Comparison of ENCODE assay signal across 9 cellular contexts in the genomic region with DNA sequence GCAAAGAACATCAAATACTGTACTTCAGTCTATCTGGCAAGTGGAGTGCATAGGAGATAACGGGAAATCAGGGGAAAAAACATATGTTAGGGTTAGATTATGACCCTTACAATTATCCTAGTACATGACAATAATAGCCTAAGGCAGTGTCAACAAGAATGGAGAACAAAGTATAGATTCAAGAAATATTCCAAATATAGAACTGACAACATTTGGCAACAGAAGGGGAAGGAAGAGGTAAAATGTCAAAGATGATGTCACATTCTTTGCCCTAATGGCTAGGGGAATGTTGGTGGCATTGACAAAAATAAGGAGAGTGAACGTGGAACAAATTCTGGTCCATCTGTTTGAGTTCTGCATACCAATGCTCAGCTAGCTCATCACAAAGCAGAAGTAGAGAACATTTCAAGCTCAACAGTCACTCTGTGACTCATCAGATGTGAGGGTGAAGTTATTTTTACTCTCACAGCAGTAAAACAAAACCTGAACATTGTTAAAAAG. TPM values are rescaled to one million over a fixed set of nuclear protein-coding genes. Genes with fewer than 3 reads are reported as not detected.
A peak's percentile ranks its signal among the peaks of the same experiment; 100 is the strongest.
DNase-seq lines count a peak whose midpoint lies in the region; ATAC-seq, FAIRE-seq and TF ChIP-seq lines count a peak whose summit lies in the region.
"Had no signal": no experiment of that assay in that cellular context is flagged by ENCODE, and none has a peak within 500 bp of the region (broad histone marks: within the 10 kb centered on the region; RNA-seq: fewer than 3 reads in every experiment).

No MANE protein-coding gene starts in this region.

- DNase-seq in activated naive CD4-positive, alpha-beta T cell treated with anti-CD3 and anti-CD28 coated beads for 36 hours, result no peak
- no peak for DNase-seq in activated naive CD4-positive, alpha-beta T cell treated with anti-CD3 and anti-CD28 coated beads, Interleukin-2, amount 10 ng/mL, durations not matched to agents 7 days and 5 days
- no peak for DNase-seq in activated CD4-positive, alpha-beta memory T cell treated with anti-CD3 and anti-CD28 coated beads for 36 hours
- DNase-seq in HepG2 (ENCODE audit: low spot score) (no peak), Calu3 (no peak), MG63 (no peak)

- no peak for FAIRE-seq in HepG2 (lab: Jason Lieb, UNC)

- no peak overlapping the region for H3K4me2 ChIP-seq in HepG2 (ENCODE audit: low read depth, low read length)

- peaks cover 4% of the 10 kb centered on the region for H3K27me3 Mint-ChIP-seq in activated naive CD4-positive, alpha-beta T cell treated with anti-CD3 and anti-CD28 coated beads for 36 hours (ENCODE audit: low read depth)
- H3K27me3 Mint-ChIP-seq in activated naive CD4-positive, alpha-beta T cell treated with anti-CD3 and anti-CD28 coated beads, Interleukin-2, amount 10 ng/mL, durations not matched to agents 7 days and 5 days, result no peaks in the 10 kb centered on the region
- peaks cover 14% of the 10 kb centered on the region for H3K27me3 Mint-ChIP-seq in activated CD4-positive, alpha-beta memory T cell treated with anti-CD3 and anti-CD28 coated beads for 36 hours
- no peaks in the 10 kb centered on the region for H3K27me3 Mint-ChIP-seq in Calu3 (ENCODE audit: unreplicated experiment)

- H3K36me3 ChIP-seq in HepG2 (replicated peaks in 1 of 2; ENCODE audit: control insufficient read depth in 1 of 2, insufficient read depth in 2 of 2, low read length in 2 of 2), result no peaks in the 10 kb centered on the region
- no peaks in the 10 kb centered on the region for H3K36me3 ChIP-seq in MG63

- peak overlapping the region; percentile 92 for H3K27ac Mint-ChIP-seq in activated naive CD4-positive, alpha-beta T cell treated with anti-CD3 and anti-CD28 coated beads for 36 hours
- no peak overlapping the region for H3K27ac Mint-ChIP-seq in activated naive CD4-positive, alpha-beta T cell treated with anti-CD3 and anti-CD28 coated beads, Interleukin-2, amount 10 ng/mL, durations not matched to agents 7 days and 5 days
- peak overlapping the region; percentile 84 for H3K27ac Mint-ChIP-seq in activated CD4-positive, alpha-beta memory T cell treated with anti-CD3 and anti-CD28 coated beads for 36 hours
- no peak overlapping the region for H3K27ac Mint-ChIP-seq in Calu3 (ENCODE audit: unreplicated experiment)

- no peaks in the 10 kb centered on the region for H3K4me1 ChIP-seq in HepG2 (ENCODE audit: insufficient read depth, low read length)
- H3K4me1 ChIP-seq: parathyroid adenoma had no signal

- H4K20me1 ChIP-seq in HepG2 (ENCODE audit: insufficient read depth, low read length), result no peaks in the 10 kb centered on the region

- H3K9me3 Mint-ChIP-seq in activated naive CD4-positive, alpha-beta T cell treated with anti-CD3 and anti-CD28 coated beads for 36 hours, result peaks cover 11% of the 10 kb centered on the region
- H3K9me3 Mint-ChIP-seq in activated naive CD4-positive, alpha-beta T cell treated with anti-CD3 and anti-CD28 coated beads, Interleukin-2, amount 10 ng/mL, durations not matched to agents 7 days and 5 days, result peaks cover 6% of the 10 kb centered on the region
- peaks cover 12% of the 10 kb centered on the region for H3K9me3 Mint-ChIP-seq in activated CD4-positive, alpha-beta memory T cell treated with anti-CD3 and anti-CD28 coated beads for 36 hours
- no peaks in the 10 kb centered on the region for H3K9me3 Mint-ChIP-seq in Calu3 (ENCODE audit: low read depth, unreplicated experiment)

- H3K9me3 ChIP-seq in HepG2 (ENCODE audit: low read length) (no peaks in the 10 kb centered on the region), MG63 (no peaks in the 10 kb centered on the region)

- CTCF ChIA-PET in activated naive CD4-positive, alpha-beta T cell treated with anti-CD3 and anti-CD28 coated beads for 36 hours (lab: Charles Lee), result interaction anchor here (0.9 to 2.5 kb wide), 2 partner anchors 11 to 24 kb away, joined by 4 to 10 read pairs; no protein-coding TSS in a partner anchor
- CTCF ChIA-PET in activated naive CD4-positive, alpha-beta T cell treated with anti-CD3 and anti-CD28 coated beads, Interleukin-2, amount 10 ng/mL, durations not matched to agents 7 days and 5 days (lab: Charles Lee), result interaction anchor here (1.0 to 1.4 kb wide), 5 partner anchors 15 to 123 kb away, joined by 3 to 5 read pairs (median 3); partner anchors contain the start of gene ATP8B4
- CTCF ChIA-PET in activated CD4-positive, alpha-beta memory T cell treated with anti-CD3 and anti-CD28 coated beads for 36 hours (lab: Charles Lee), result interaction anchor here (0.6 to 2.9 kb wide), 7 partner anchors 11 to 216 kb away, joined by 3 to 11 read pairs (median 4); partner anchors contain the start of gene SLC27A2
- CTCF ChIA-PET in HepG2 (lab: Yijun Ruan, JAX; ENCODE audit: low intra/inter-chr PET ratio, low total read pairs) (no interaction called here), Calu3 (lab: Charles Lee) (interaction anchor here (0.5 to 0.7 kb wide), 2 partner anchors 126 to 132 kb away, joined by 3 read pairs; no protein-coding TSS in a partner anchor)

- H3K36me3 Mint-ChIP-seq in activated naive CD4-positive, alpha-beta T cell treated with anti-CD3 and anti-CD28 coated beads for 36 hours (ENCODE audit: low read depth), result peaks cover 5% of the 10 kb centered on the region
- H3K36me3 Mint-ChIP-seq in activated naive CD4-positive, alpha-beta T cell treated with anti-CD3 and anti-CD28 coated beads, Interleukin-2, amount 10 ng/mL, durations not matched to agents 7 days and 5 days, result no peaks in the 10 kb centered on the region
- H3K36me3 Mint-ChIP-seq in activated CD4-positive, alpha-beta memory T cell treated with anti-CD3 and anti-CD28 coated beads for 36 hours, result peaks cover 8% of the 10 kb centered on the region
- no peaks in the 10 kb centered on the region for H3K36me3 Mint-ChIP-seq in Calu3 (ENCODE audit: insufficient read depth, unreplicated experiment)

- no peak overlapping the region for H3K9ac ChIP-seq in HepG2 (ENCODE audit: insufficient read depth, low read depth, low read length)
- H3K9ac ChIP-seq: parathyroid adenoma had no signal

- H3K27ac ChIP-seq in HepG2 (ENCODE audit: extremely low read length, insufficient read depth, low read length), result no peak overlapping the region
- H3K27ac ChIP-seq: parathyroid adenoma had no signal

- TF ChIP-seq RAD21 in HepG2 (CRISPR knock-in tag; IDR thresholded peaks at IDR 0.05), result no peak

- 22% methylated on average over 2 of the region's 2 CpGs for WGBS in HepG2 (ENCODE audit: low lambda C conversion rate)

- intact Hi-C loops in activated naive CD4-positive, alpha-beta T cell treated with anti-CD3 and anti-CD28 coated beads for 36 hours (cut with micrococcal nuclease), result loop anchor here (1.0 to 10.0 kb wide), 16 partner anchors 10 to 1880 kb away; partner anchors contain the start of genes CEP152, COPS2, DUT and EID1
- intact Hi-C loops in activated CD4-positive, alpha-beta memory T cell treated with anti-CD3 and anti-CD28 coated beads for 36 hours (cut with micrococcal nuclease), result loop anchor here (1.0 to 10.0 kb wide), 15 partner anchors 18 to 1257 kb away; partner anchors contain the start of genes COPS2, EID1, FAM227B and SPPL2A
- intact Hi-C loops in HepG2 (cut with micrococcal nuclease; ENCODE audit: unreplicated experiment) (no loop called here), Calu3 (cut with micrococcal nuclease; ENCODE audit: unreplicated experiment) (no loop called here)

- BruUV-seq in HepG2 (replicated peaks; lab: Mats Ljungman, UMichigan) (no TSS peak), Calu3 (replicated peaks; lab: Mats Ljungman, UMichigan) (no TSS peak)

- TF ChIP-seq EP300 in HepG2 (IDR thresholded peaks at IDR 0.05; ENCODE audit: low read depth in 2 of 2, low read length in 2 of 2) (no peak), HepG2 (CRISPR knock-in tag; IDR thresholded peaks at IDR 0.05; ENCODE audit: borderline replicate concordance) (no peak)

- H2AFZ ChIP-seq in HepG2 (ENCODE audit: low read length), result no peak overlapping the region
- H2AFZ ChIP-seq: parathyroid adenoma had no signal

- H3K4me1 Mint-ChIP-seq in activated naive CD4-positive, alpha-beta T cell treated with anti-CD3 and anti-CD28 coated beads for 36 hours (ENCODE audit: low read depth), result peaks cover 52% of the 10 kb centered on the region
- H3K4me1 Mint-ChIP-seq in activated naive CD4-positive, alpha-beta T cell treated with anti-CD3 and anti-CD28 coated beads, Interleukin-2, amount 10 ng/mL, durations not matched to agents 7 days and 5 days, result peaks cover 14% of the 10 kb centered on the region
- peaks cover 52% of the 10 kb centered on the region for H3K4me1 Mint-ChIP-seq in activated CD4-positive, alpha-beta memory T cell treated with anti-CD3 and anti-CD28 coated beads for 36 hours (ENCODE audit: low read depth)
- H3K4me1 Mint-ChIP-seq in Calu3 (ENCODE audit: low read depth, unreplicated experiment), result peaks cover 8% of the 10 kb centered on the region

- no peaks in the 10 kb centered on the region for H3K79me2 ChIP-seq in HepG2 (ENCODE audit: insufficient read depth, low read length)
- H3K79me2 ChIP-seq: parathyroid adenoma had no signal

- H3K4me3 ChIP-seq in HepG2 (replicated peaks in 1 of 3; ENCODE audit: insufficient read depth in 1 of 3, low read depth in 2 of 3, low read length in 3 of 3), result no peak overlapping the region
- H3K4me3 ChIP-seq in MG63, result no peak overlapping the region

- ATAC-seq in HG03342 (IDR thresholded peaks at IDR 0.05; ENCODE audit: unreplicated experiment) (peak; percentile 81), HepG2 (no peak), GM19455 (IDR thresholded peaks at IDR 0.05; ENCODE audit: unreplicated experiment) (no peak)

- no peaks in the 10 kb centered on the region for H3K27me3 ChIP-seq in HepG2 (ENCODE audit: control insufficient read depth in 1 of 2, insufficient read depth in 2 of 2, low read length in 2 of 2)
- no peaks in the 10 kb centered on the region for H3K27me3 ChIP-seq in MG63

- in situ Hi-C loops in HepG2 (cut with HindIII; ENCODE audit: extremely low pct_ligation_motif_present, low pct_unique_long_range_greater_than_20kb), result no loop called here

- TF ChIP-seq CTCF in HepG2 (CRISPR knock-in tag; IDR thresholded peaks at IDR 0.05), result no peak
- no peak for TF ChIP-seq CTCF in Calu3 (IDR thresholded peaks at IDR 0.05; ENCODE audit: unreplicated experiment)

- POLR2A ChIA-PET in activated CD4-positive, alpha-beta memory T cell treated with anti-CD3 and anti-CD28 coated beads for 36 hours (lab: Charles Lee), result interaction anchor here (0.8 to 3.8 kb wide), 6 partner anchors 48 to 221 kb away, joined by 3 to 21 read pairs (median 4); partner anchors contain the start of gene GABPB1
- POLR2A ChIA-PET in HepG2 (lab: Yijun Ruan, JAX), result no interaction called here

- H3K4me3 Mint-ChIP-seq in activated naive CD4-positive, alpha-beta T cell treated with anti-CD3 and anti-CD28 coated beads for 36 hours, result peak overlapping the region; percentile 1
- H3K4me3 Mint-ChIP-seq in activated naive CD4-positive, alpha-beta T cell treated with anti-CD3 and anti-CD28 coated beads, Interleukin-2, amount 10 ng/mL, durations not matched to agents 7 days and 5 days, result no peak overlapping the region
- H3K4me3 Mint-ChIP-seq in activated CD4-positive, alpha-beta memory T cell treated with anti-CD3 and anti-CD28 coated beads for 36 hours, result no peak overlapping the region
- H3K4me3 Mint-ChIP-seq in Calu3 (ENCODE audit: low read depth, unreplicated experiment), result no peak overlapping the region

- TF ChIP-seq POLR2A in HepG2 (IDR thresholded peaks at IDR 0.05; ENCODE audit: insufficient read depth in 1 of 2, low read depth in 2 of 2, low read length in 2 of 2), result no peak

RNA-seq across cellular contexts. Expression of gene ATP8B4, which starts 15.5 kb away (rescaled TPM):
- total RNA-seq in activated naive CD4-positive, alpha-beta T cell treated with anti-CD3 and anti-CD28 coated beads for 36 hours, result 1 to 10 TPM; 2.0 to 2.9 TPM
- 1 to 10 TPM; 2.7 to 4.2 TPM for total RNA-seq in activated CD4-positive, alpha-beta memory T cell treated with anti-CD3 and anti-CD28 coated beads for 36 hours
- total RNA-seq in HepG2 (2016; rRNA removed; fragmentation: Illumina TruSeq; extraction: Trizol) (0.18 and 0.69 TPM in 2 replicates), Calu3 (2022) (0.24 and 0.61 TPM in 2 replicates)
- total RNA-seq in HepG2 (2016; cell fraction: cytosol; rRNA removed; fragmentation: Illumina TruSeq; extraction: Trizol; ENCODE audit: low read depth), result 0.44 and 0.81 TPM in 2 replicates
- total RNA-seq in HepG2 (2016; cell fraction: insoluble cytoplasmic fraction; rRNA removed; fragmentation: Illumina TruSeq; extraction: Trizol), result 0.34 and 1.0 TPM in 2 replicates
- 0.28 and 0.45 TPM in 2 replicates for total RNA-seq in HepG2 (2016; cell fraction: membrane; rRNA removed; fragmentation: Illumina TruSeq; extraction: Trizol)
- total RNA-seq in HepG2 (2016; cell fraction: nucleus; rRNA removed; fragmentation: Illumina TruSeq; extraction: Trizol), result 1.9 and 2.8 TPM in 2 replicates
- 0.24 and 0.42 TPM in 2 replicates for polyA plus RNA-seq in HepG2 (2011; rRNA removed)
- 0.04 and 0.07 TPM in 2 replicates for polyA plus RNA-seq in HepG2 (2011; cell fraction: cytosol; rRNA removed)
- 0.61 and 0.71 TPM in 2 replicates for polyA plus RNA-seq in HepG2 (2011; cell fraction: nucleus; rRNA removed)
- 0.47 and 0.58 TPM in 2 replicates for polyA plus RNA-seq in HepG2 (2012)
- 0.08 and 0.16 TPM in 2 replicates for polyA plus RNA-seq in HepG2 (2016; cell fraction: cytosol; fragmentation: Illumina TruSeq; extraction: Trizol; ENCODE audit: low read depth)
- 0.27 and 0.29 TPM in 2 replicates for polyA plus RNA-seq in HepG2 (2016; cell fraction: insoluble cytoplasmic fraction; fragmentation: Illumina TruSeq; extraction: Trizol; ENCODE audit: low read depth)
- 0.10 and 0.19 TPM in 2 replicates for polyA plus RNA-seq in HepG2 (2016; cell fraction: membrane; fragmentation: Illumina TruSeq; extraction: Trizol; ENCODE audit: low read depth)
- polyA plus RNA-seq in HepG2 (2016; cell fraction: nucleus; fragmentation: Illumina TruSeq; extraction: Trizol; ENCODE audit: insufficient read depth, low read depth), result 1.00 and 1.2 TPM in 2 replicates
- polyA minus RNA-seq in HepG2 (2011; rRNA and poly(A)+ RNA removed; ENCODE audit: low replicate concordance), result 0.36 and 21.5 TPM in 2 replicates
- 0.79 TPM in 1 of 2 replicates, not detected in the other for polyA minus RNA-seq in HepG2 (2011; cell fraction: cytosol; rRNA and poly(A)+ RNA removed)
- 2.0 and 2.4 TPM in 2 replicates for polyA minus RNA-seq in HepG2 (2011; cell fraction: nucleus; rRNA and poly(A)+ RNA removed)
- total RNA-seq in MG63 (2014; rRNA removed; shearing (Covaris generic); ENCODE audit: low replicate concordance), result not detected in 2 replicates

RNA-seq across cellular contexts. Expression of gene SLC27A2, which starts 47.4 kb away (rescaled TPM):
- total RNA-seq in activated naive CD4-positive, alpha-beta T cell treated with anti-CD3 and anti-CD28 coated beads for 36 hours, result 10 to 100 TPM; 25.2 TPM
- total RNA-seq in activated CD4-positive, alpha-beta memory T cell treated with anti-CD3 and anti-CD28 coated beads for 36 hours, result 10 to 100 TPM; 22.5 to 24.3 TPM
- total RNA-seq in HepG2 (2016; rRNA removed; fragmentation: Illumina TruSeq; extraction: Trizol) (12.3 and 23.4 TPM in 2 replicates), Calu3 (2022) (13.1 and 14.0 TPM in 2 replicates)
- total RNA-seq in HepG2 (2016; cell fraction: cytosol; rRNA removed; fragmentation: Illumina TruSeq; extraction: Trizol; ENCODE audit: low read depth), result 3.2 TPM in 2 replicates
- total RNA-seq in HepG2 (2016; cell fraction: insoluble cytoplasmic fraction; rRNA removed; fragmentation: Illumina TruSeq; extraction: Trizol), result 12.5 and 24.4 TPM in 2 replicates
- 5.0 and 6.4 TPM in 2 replicates for total RNA-seq in HepG2 (2016; cell fraction: membrane; rRNA removed; fragmentation: Illumina TruSeq; extraction: Trizol)
- 19.3 and 23.5 TPM in 2 replicates for total RNA-seq in HepG2 (2016; cell fraction: nucleus; rRNA removed; fragmentation: Illumina TruSeq; extraction: Trizol)
- polyA plus RNA-seq in HepG2 (2011; rRNA removed), result 14.6 and 16.0 TPM in 2 replicates
- polyA plus RNA-seq in HepG2 (2011; cell fraction: cytosol; rRNA removed), result 10.0 and 13.4 TPM in 2 replicates
- polyA plus RNA-seq in HepG2 (2011; cell fraction: nucleus; rRNA removed), result 7.6 and 8.6 TPM in 2 replicates
- polyA plus RNA-seq in HepG2 (2012), result 25.5 and 34.1 TPM in 2 replicates
- 2.2 and 2.8 TPM in 2 replicates for polyA plus RNA-seq in HepG2 (2016; cell fraction: cytosol; fragmentation: Illumina TruSeq; extraction: Trizol; ENCODE audit: low read depth)
- polyA plus RNA-seq in HepG2 (2016; cell fraction: insoluble cytoplasmic fraction; fragmentation: Illumina TruSeq; extraction: Trizol; ENCODE audit: low read depth), result 10.7 and 11.3 TPM in 2 replicates
- 3.3 and 3.4 TPM in 2 replicates for polyA plus RNA-seq in HepG2 (2016; cell fraction: membrane; fragmentation: Illumina TruSeq; extraction: Trizol; ENCODE audit: low read depth)
- polyA plus RNA-seq in HepG2 (2016; cell fraction: nucleus; fragmentation: Illumina TruSeq; extraction: Trizol; ENCODE audit: insufficient read depth, low read depth), result 24.6 and 25.7 TPM in 2 replicates
- 33.1 and 391 TPM in 2 replicates for polyA minus RNA-seq in HepG2 (2011; rRNA and poly(A)+ RNA removed; ENCODE audit: low replicate concordance)
- 18.9 and 21.0 TPM in 2 replicates for polyA minus RNA-seq in HepG2 (2011; cell fraction: cytosol; rRNA and poly(A)+ RNA removed)
- polyA minus RNA-seq in HepG2 (2011; cell fraction: nucleus; rRNA and poly(A)+ RNA removed), result 14.8 and 15.7 TPM in 2 replicates
- 0.03 TPM in 1 of 2 replicates, not detected in the other for total RNA-seq in MG63 (2014; rRNA removed; shearing (Covaris generic); ENCODE audit: low replicate concordance)

Comparison
In these comparisons a context has a peak if more than half of its experiments do, and no peak if none do; other contexts are left out.
1. H3K27ac Mint-ChIP-seq: peak in activated naive CD4-positive, alpha-beta T cell treated with anti-CD3 and anti-CD28 coated beads for 36 hours (single experiment) and activated CD4-positive, alpha-beta memory T cell treated with anti-CD3 and anti-CD28 coated beads for 36 hours (single experiment); none in activated naive CD4-positive, alpha-beta T cell treated with anti-CD3 and anti-CD28 coated beads, Interleukin-2, amount 10 ng/mL, durations not matched to agents 7 days and 5 days (single experiment) and Calu3 (single experiment).
2. intact Hi-C loops: an anchor here in activated naive CD4-positive, alpha-beta T cell treated with anti-CD3 and anti-CD28 coated beads for 36 hours (1.0 to 10.0 kb wide) and activated CD4-positive, alpha-beta memory T cell treated with anti-CD3 and anti-CD28 coated beads for 36 hours (1.0 to 10.0 kb wide); none called in HepG2 and Calu3.